8 cellular contexts compared by ENCODE assay signal in genomic region chr3:139520028-139520737, GRCh38.
DNase-seq lines count a peak whose midpoint lies in the region; ATAC-seq and TF ChIP-seq lines count a peak whose summit lies in the region.

No MANE protein-coding gene starts in this region.

- no peak overlapping the region for H3K27ac ChIP-seq in RWPE2 (ENCODE audit: poor library complexity, severe bottlenecking)

- H3K4me1 ChIP-seq in RWPE2 (ENCODE audit: insufficient read depth, poor library complexity, severe bottlenecking): no peaks in the 10 kb centered on the region

- ATAC-seq in GM21360 (IDR thresholded peaks at IDR 0.05; ENCODE audit: unreplicated experiment): peak; percentile 52
- ATAC-seq in RWPE2 (ENCODE audit: low read depth): peak; percentile 65
- ATAC-seq in HG03045 (IDR thresholded peaks at IDR 0.05; ENCODE audit: unreplicated experiment): no peak

- no peaks in the 10 kb centered on the region for H3K27me3 ChIP-seq in RWPE2 (ENCODE audit: insufficient read depth, poor library complexity, severe bottlenecking)

- no peaks in the 10 kb centered on the region for H3K9me3 ChIP-seq in RWPE2 (ENCODE audit: severe bottlenecking)

- TF ChIP-seq CTCF in AG09319 (IDR thresholded peaks at IDR 0.05; ENCODE audit: low read depth, low read length) (peak; percentile 12), RWPE2 (IDR thresholded peaks at IDR 0.05; ENCODE audit: poor library complexity, severe bottlenecking) (peak; percentile 43)

- no peaks in the 10 kb centered on the region for H3K36me3 ChIP-seq in RWPE2 (ENCODE audit: low read depth)

- H3K4me3 ChIP-seq in RWPE2 (ENCODE audit: severe bottlenecking): no peak overlapping the region

- DNase-seq in AG09319 (ENCODE audit: extremely low read depth, low read depth) (no peak), RWPE2 (ENCODE audit: low spot score) (no peak), iPS-NIHi11 (ENCODE audit: low spot score) (peak; percentile 72), GDM1 (lab: John Stamatoyannopoulos, UW) (no peak), GF-D8 (lab: John Stamatoyannopoulos, UW) (no peak)
- DNase-seq in activated CD4-positive, CD25-positive, alpha-beta regulatory T cell (lab: John Stamatoyannopoulos, UW): no peak
